21 cellular contexts compared by ENCODE assay signal in the genomic region with DNA sequence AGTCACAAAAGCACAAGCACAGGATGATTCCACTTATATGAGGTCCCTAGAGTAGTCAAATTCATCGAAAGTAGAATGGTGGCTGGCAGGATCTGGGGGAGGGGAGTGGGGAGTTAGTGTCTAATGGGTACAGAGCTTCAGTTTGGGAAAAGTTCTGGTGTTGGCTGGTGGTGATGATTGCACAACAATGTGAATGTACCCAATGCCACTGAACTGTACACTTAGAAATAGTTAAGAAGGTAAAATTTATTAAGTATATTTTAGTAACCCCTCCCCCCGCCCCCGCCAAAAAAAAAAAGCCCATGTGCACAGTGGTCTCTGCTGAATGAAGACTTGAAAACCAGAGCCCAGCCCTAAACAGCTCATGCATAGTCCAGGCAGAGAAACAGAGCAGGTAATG. TPM values are rescaled to one million over a fixed set of nuclear protein-coding genes. Genes with fewer than 3 reads are reported as not detected.
DNase-seq lines count a peak whose midpoint lies in the region; ATAC-seq, FAIRE-seq and TF ChIP-seq lines count a peak whose summit lies in the region.
"Had no signal": no experiment of that assay in that cellular context is flagged by ENCODE, and none has a peak within 500 bp of the region (broad histone marks: within the 10 kb centered on the region; RNA-seq: fewer than 3 reads in every experiment).

No MANE protein-coding gene starts in this region.

- H3K9ac ChIP-seq in HepG2 (ENCODE audit: insufficient read depth, low read depth, low read length) (no peak overlapping the region), Loucy (ENCODE audit: low read depth, low read length, poor library complexity, severe bottlenecking) (peak overlapping the region; percentile 92), mesenchymal stem cell (ENCODE audit: low read length) (no peak overlapping the region)

- no peak overlapping the region for H3K23ac ChIP-seq in mesenchymal stem cell (ENCODE audit: low read length in 2 of 2)

- H3K27me3 ChIP-seq in HepG2 (ENCODE audit: control insufficient read depth in 1 of 2, insufficient read depth in 2 of 2, low read length in 2 of 2) (peaks cover 8 to 33% of the 10 kb centered on the region in 2 experiments; a peak in 4 of 5 replicates), right lobe of liver (no peaks in the 10 kb centered on the region), Loucy (ENCODE audit: insufficient read depth, low read length, poor library complexity, severe bottlenecking) (no peaks in the 10 kb centered on the region), mesenchymal stem cell (ENCODE audit: control insufficient read depth in 1 of 2, insufficient read depth in 1 of 2, low read length in 2 of 2) (peaks cover 48 to 67% of the 10 kb centered on the region in 2 experiments)

- intact Hi-C loops in HepG2 (cut with micrococcal nuclease; ENCODE audit: unreplicated experiment) = no loop called here
- intact Hi-C loops in right lobe of liver (cut with DNase I) = no loop called here

- no peak overlapping the region for H2BK12ac ChIP-seq in mesenchymal stem cell (ENCODE audit: low read length in 2 of 2)

- no peaks in the 10 kb centered on the region; the same call in 1 of the 2 replicates for H3K4me1 ChIP-seq in HepG2 (ENCODE audit: insufficient read depth, low read length)
- H3K4me1 ChIP-seq in right lobe of liver = no peaks in the 10 kb centered on the region
- H3K4me1 ChIP-seq in Loucy (ENCODE audit: insufficient read depth, low read length, poor library complexity, severe bottlenecking) = peaks cover 55% of the 10 kb centered on the region
- peaks cover 10% of the 10 kb centered on the region for H3K4me1 ChIP-seq in mesenchymal stem cell (ENCODE audit: control insufficient read depth, insufficient read depth, low read depth, low read length)

- 5% methylated on average over 3 of the region's 3 CpGs for WGBS in HepG2 (ENCODE audit: low lambda C conversion rate)
- WGBS in right lobe of liver (ENCODE audit: insufficient coverage, low coverage, low lambda C conversion rate, missing lambda C conversion rate) = 30% methylated on average over 3 of the region's 3 CpGs
- WGBS in mesenchymal stem cell = 95% methylated on average over 3 of the region's 3 CpGs

- TF ChIP-seq RAD21 in HepG2 (CRISPR knock-in tag; IDR thresholded peaks at IDR 0.05) = no peak

- H3K4me2 ChIP-seq in HepG2 (ENCODE audit: low read depth, low read length) (no peak overlapping the region), Loucy (ENCODE audit: low read depth, low read length, poor library complexity, severe bottlenecking) (peak overlapping the region; percentile 79), mesenchymal stem cell (ENCODE audit: low read length, poor library complexity, severe bottlenecking) (no peak overlapping the region)
- H3K4me2 ChIP-seq: GM23338 had no signal

- TF ChIP-seq EP300 in HepG2 (IDR thresholded peaks at IDR 0.05; ENCODE audit: low read depth in 2 of 2, low read length in 2 of 2) = no peak
- TF ChIP-seq EP300 in HepG2 (CRISPR knock-in tag; IDR thresholded peaks at IDR 0.05; ENCODE audit: borderline replicate concordance) = no peak

- H3K4me3 Mint-ChIP-seq in chondrocyte (ENCODE audit: unreplicated experiment) = no peak overlapping the region
- H3K4me3 Mint-ChIP-seq: B cell; CD4-positive, alpha-beta memory T cell; GM23338; H9 had no signal

- H4K20me1 ChIP-seq in HepG2 (ENCODE audit: insufficient read depth, low read length) (no peaks in the 10 kb centered on the region), Loucy (ENCODE audit: insufficient read depth, low read length, poor library complexity, severe bottlenecking) (no peaks in the 10 kb centered on the region)

- H3K4me3 ChIP-seq in HepG2 (replicated peaks in 1 of 3; ENCODE audit: insufficient read depth in 1 of 3, low read depth in 2 of 3, low read length in 3 of 3) (no peak overlapping the region), right lobe of liver (no peak overlapping the region), Loucy (ENCODE audit: low read length, poor library complexity, severe bottlenecking) (no peak overlapping the region), mesenchymal stem cell (ENCODE audit: insufficient read depth in 1 of 2, low read depth in 1 of 2, low read length in 2 of 2) (no peak overlapping the region)
- H3K4me3 ChIP-seq: GM23338 had no signal

- ATAC-seq in HepG2 = no peak
- ATAC-seq in right lobe of liver = no peak
- ATAC-seq: GM23338, HCT116 had no signal

- CTCF ChIA-PET in HepG2 (lab: Yijun Ruan, JAX; ENCODE audit: low intra/inter-chr PET ratio, low total read pairs) = no interaction called here

- H3F3A ChIP-seq in Loucy (ENCODE audit: low read depth) = peaks cover 32% of the 10 kb centered on the region

- H3K27ac ChIP-seq in HepG2 (ENCODE audit: extremely low read length, insufficient read depth, low read length) (no peak overlapping the region), right lobe of liver (no peak overlapping the region), mesenchymal stem cell (ENCODE audit: low read length, poor library complexity, severe bottlenecking) (no peak overlapping the region)
- H3K27ac ChIP-seq: 22Rv1 had no signal

- no peak overlapping the region for H2AK5ac ChIP-seq in mesenchymal stem cell (ENCODE audit: low read length, severe bottlenecking)

- H2BK120ac ChIP-seq in mesenchymal stem cell (ENCODE audit: low read depth, low read length) = no peak overlapping the region

- H3K36me3 ChIP-seq in HepG2 (replicated peaks in 1 of 2; ENCODE audit: control insufficient read depth in 1 of 2, insufficient read depth in 2 of 2, low read length in 2 of 2) (no peaks in the 10 kb centered on the region), right lobe of liver (no peaks in the 10 kb centered on the region), Loucy (ENCODE audit: insufficient read depth, low read length) (no peaks in the 10 kb centered on the region), mesenchymal stem cell (ENCODE audit: control insufficient read depth in 1 of 2, insufficient read depth in 2 of 2, low read depth in 1 of 2, low read length in 2 of 2) (no peaks in the 10 kb centered on the region)

- H3K4ac ChIP-seq in mesenchymal stem cell (ENCODE audit: low read depth in 1 of 2, low read length in 2 of 2) = no peak overlapping the region

- no peaks in the 10 kb centered on the region for H3K36me3 Mint-ChIP-seq in chondrocyte (ENCODE audit: low read depth)
- H3K36me3 Mint-ChIP-seq: CD4-positive, alpha-beta memory T cell had no signal

- H3K14ac ChIP-seq in mesenchymal stem cell (ENCODE audit: low read length in 2 of 2) = no peak overlapping the region

- DNase-seq in HepG2 (ENCODE audit: low spot score) (no peak), right lobe of liver (no peak), mesenchymal stem cell (no peak), chondrocyte (ENCODE audit: low spot score) (no peak), GM12892 (ENCODE audit: insufficient read length) (no peak), NCI-H2029 treated with DMSO at 0.1 percent for 48 hours (lab: John Stamatoyannopoulos, UW) (no peak), glomerular visceral epithelial cell (ENCODE audit: extremely low spot score) (no peak)
- DNase-seq: C1 segment of cervical spinal cord; Calu3; CD4-positive, alpha-beta memory T cell; COR-L47; DND-41; H9 had no signal

- H2BK15ac ChIP-seq in mesenchymal stem cell (ENCODE audit: low read depth, poor library complexity, severe bottlenecking) = peak overlapping the region; percentile 2

- in situ Hi-C loops in HepG2 (cut with HindIII; ENCODE audit: extremely low pct_ligation_motif_present, low pct_unique_long_range_greater_than_20kb) = no loop called here

- no peaks in the 10 kb centered on the region for H3K9me3 ChIP-seq in HepG2 (ENCODE audit: low read length)
- H3K9me3 ChIP-seq in right lobe of liver = no peaks in the 10 kb centered on the region
- H3K9me3 ChIP-seq in Loucy (ENCODE audit: insufficient read depth, low read depth, low read length) = no peaks in the 10 kb centered on the region
- peaks cover 3% of the 10 kb centered on the region for H3K9me3 ChIP-seq in mesenchymal stem cell (ENCODE audit: control insufficient read depth, low read length)

- H2AFZ ChIP-seq in HepG2 (ENCODE audit: low read length) (no peak overlapping the region), Loucy (ENCODE audit: low read length) (no peak overlapping the region), mesenchymal stem cell (ENCODE audit: low read depth, low read length) (no peak overlapping the region)
- H2AFZ ChIP-seq: GM23338 had no signal

- H3K4me1 Mint-ChIP-seq in chondrocyte (ENCODE audit: low read depth) = no peaks in the 10 kb centered on the region
- H3K4me1 Mint-ChIP-seq: B cell; CD4-positive, alpha-beta memory T cell had no signal

- peaks cover 31% of the 10 kb centered on the region for H3K27me3 Mint-ChIP-seq in chondrocyte (ENCODE audit: low read depth)

- no peak for FAIRE-seq in HepG2 (lab: Jason Lieb, UNC)
- FAIRE-seq in GM12892 (lab: Jason Lieb, UNC) = no peak
- FAIRE-seq: A204.1, G401.6, GM19239 had no signal

- no peak overlapping the region for H3K27ac Mint-ChIP-seq in chondrocyte (ENCODE audit: unreplicated experiment)
- H3K27ac Mint-ChIP-seq: B cell; CD4-positive, alpha-beta memory T cell; GM23338; H9 had no signal

- H3K79me1 ChIP-seq in mesenchymal stem cell (replicated peaks; ENCODE audit: low read length, poor library complexity, severe bottlenecking) = no peaks in the 10 kb centered on the region

- H2BK5ac ChIP-seq in mesenchymal stem cell (ENCODE audit: low read depth, low read length, poor library complexity, severe bottlenecking) = no peak overlapping the region

- H3K18ac ChIP-seq in mesenchymal stem cell (ENCODE audit: low read depth in 1 of 2, low read length in 2 of 2) = no peak overlapping the region

- H4K91ac ChIP-seq in mesenchymal stem cell (ENCODE audit: low read length) = no peak overlapping the region

- POLR2A ChIA-PET in HepG2 (lab: Yijun Ruan, JAX) = no interaction called here

- H4K8ac ChIP-seq in mesenchymal stem cell (ENCODE audit: low read length) = no peak overlapping the region

- no TSS peak for BruUV-seq in HepG2 (replicated peaks; lab: Mats Ljungman, UMichigan)

- TF ChIP-seq CTCF in HepG2 (CRISPR knock-in tag; IDR thresholded peaks at IDR 0.05) = no peak
- no peak for TF ChIP-seq CTCF in right lobe of liver (IDR thresholded peaks at IDR 0.05)
- no peak for TF ChIP-seq CTCF in Loucy (conservative IDR thresholded peaks at IDR 0.05; ENCODE audit: low read length)
- no peak for TF ChIP-seq CTCF in chondrocyte (IDR thresholded peaks at IDR 0.05)

- TF ChIP-seq POLR2A in HepG2 (IDR thresholded peaks at IDR 0.05; ENCODE audit: insufficient read depth in 1 of 2, low read depth in 2 of 2, low read length in 2 of 2) (no peak), right lobe of liver (IDR thresholded peaks at IDR 0.05) (no peak), GM12892 (IDR thresholded peaks at IDR 0.05; ENCODE audit: low read depth, low read length) (no peak)

- H3K9me2 ChIP-seq in Loucy (replicated peaks; ENCODE audit: low read depth, low read length) = no peaks in the 10 kb centered on the region

- H3K79me2 ChIP-seq in HepG2 (ENCODE audit: insufficient read depth, low read length) = no peaks in the 10 kb centered on the region
- no peaks in the 10 kb centered on the region for H3K79me2 ChIP-seq in Loucy (ENCODE audit: insufficient read depth, low read length)

- H3K9me3 Mint-ChIP-seq in chondrocyte (ENCODE audit: low read depth) = peaks cover 9% of the 10 kb centered on the region
- H3K9me3 Mint-ChIP-seq: GM23338 had no signal

RNA-seq across cellular contexts. Expression of a gene that starts 24.8 kb away (rescaled TPM):
- total RNA-seq in HepG2 (2016; rRNA removed; fragmentation: Illumina TruSeq; extraction: Trizol) (43.4 and 66.9 TPM in 2 replicates), right lobe of liver (10 to 100 TPM; 18.4 to 30.5 (median 19.8) TPM), chondrocyte (36.5 to 46.3 TPM (median 38.5 TPM) in 3 replicates)
- 11.7 and 12.3 TPM in 2 replicates for total RNA-seq in HepG2 (2016; cell fraction: cytosol; rRNA removed; fragmentation: Illumina TruSeq; extraction: Trizol; ENCODE audit: low read depth)
- 37.9 and 65.5 TPM in 2 replicates for total RNA-seq in HepG2 (2016; cell fraction: insoluble cytoplasmic fraction; rRNA removed; fragmentation: Illumina TruSeq; extraction: Trizol)
- 20.2 and 20.6 TPM in 2 replicates for total RNA-seq in HepG2 (2016; cell fraction: membrane; rRNA removed; fragmentation: Illumina TruSeq; extraction: Trizol)
- total RNA-seq in HepG2 (2016; cell fraction: nucleus; rRNA removed; fragmentation: Illumina TruSeq; extraction: Trizol) = 76.0 and 76.7 TPM in 2 replicates
- polyA plus RNA-seq in HepG2 (2011; rRNA removed) = 92.6 and 110 TPM in 2 replicates
- 46.1 and 57.8 TPM in 2 replicates for polyA plus RNA-seq in HepG2 (2011; cell fraction: cytosol; rRNA removed)
- 477 and 487 TPM in 2 replicates for polyA plus RNA-seq in HepG2 (2011; cell fraction: nucleus; rRNA removed)
- polyA plus RNA-seq in HepG2 (2012) = 45.0 and 56.0 TPM in 2 replicates
- polyA plus RNA-seq in HepG2 (2016; cell fraction: cytosol; fragmentation: Illumina TruSeq; extraction: Trizol; ENCODE audit: low read depth) = 5.5 and 5.8 TPM in 2 replicates
- polyA plus RNA-seq in HepG2 (2016; cell fraction: insoluble cytoplasmic fraction; fragmentation: Illumina TruSeq; extraction: Trizol; ENCODE audit: low read depth) = 45.6 and 51.5 TPM in 2 replicates
- 13.2 and 13.8 TPM in 2 replicates for polyA plus RNA-seq in HepG2 (2016; cell fraction: membrane; fragmentation: Illumina TruSeq; extraction: Trizol; ENCODE audit: low read depth)
- polyA plus RNA-seq in HepG2 (2016; cell fraction: nucleus; fragmentation: Illumina TruSeq; extraction: Trizol; ENCODE audit: insufficient read depth, low read depth) = 196 and 212 TPM in 2 replicates
- 27.9 and 79.3 TPM in 2 replicates for polyA minus RNA-seq in HepG2 (2011; rRNA and poly(A)+ RNA removed; ENCODE audit: low replicate concordance)
- 24.3 and 26.7 TPM in 2 replicates for polyA minus RNA-seq in HepG2 (2011; cell fraction: cytosol; rRNA and poly(A)+ RNA removed)
- 98.5 and 99.1 TPM in 2 replicates for polyA minus RNA-seq in HepG2 (2011; cell fraction: nucleus; rRNA and poly(A)+ RNA removed)
- polyA plus RNA-seq in mesenchymal stem cell (2013, experiment 1 of 2) = 31.5 TPM
- polyA plus RNA-seq in mesenchymal stem cell (2013, experiment 2 of 2) = 30.0 TPM
- 35.9 TPM for polyA plus RNA-seq in GM12892 (2012; ENCODE audit: missing spikeins)

RNA-seq across cellular contexts. Expression of a gene that starts 27.5 kb away (rescaled TPM):
- 0.51 TPM in 1 of 2 replicates, not detected in the other for total RNA-seq in HepG2 (2016; rRNA removed; fragmentation: Illumina TruSeq; extraction: Trizol)
- total RNA-seq in HepG2 (2016; cell fraction: cytosol; rRNA removed; fragmentation: Illumina TruSeq; extraction: Trizol; ENCODE audit: low read depth) = not detected in 2 replicates
- total RNA-seq in HepG2 (2016; cell fraction: insoluble cytoplasmic fraction; rRNA removed; fragmentation: Illumina TruSeq; extraction: Trizol) = 0.24 and 0.56 TPM in 2 replicates
- total RNA-seq in HepG2 (2016; cell fraction: membrane; rRNA removed; fragmentation: Illumina TruSeq; extraction: Trizol) = 0.15 and 0.52 TPM in 2 replicates
- 0.28 TPM in 1 of 2 replicates, not detected in the other for total RNA-seq in HepG2 (2016; cell fraction: nucleus; rRNA removed; fragmentation: Illumina TruSeq; extraction: Trizol)
- polyA plus RNA-seq in HepG2 (2011; rRNA removed) = 0.15 and 0.26 TPM in 2 replicates
- polyA plus RNA-seq in HepG2 (2011; cell fraction: cytosol; rRNA removed) = 0.15 and 0.18 TPM in 2 replicates
- polyA plus RNA-seq in HepG2 (2011; cell fraction: nucleus; rRNA removed) = 0.19 and 0.26 TPM in 2 replicates
- 0.19 and 0.80 TPM in 2 replicates for polyA plus RNA-seq in HepG2 (2012)
- polyA plus RNA-seq in HepG2 (2016; cell fraction: cytosol; fragmentation: Illumina TruSeq; extraction: Trizol; ENCODE audit: low read depth) = 0.09 and 0.19 TPM in 2 replicates
- polyA plus RNA-seq in HepG2 (2016; cell fraction: insoluble cytoplasmic fraction; fragmentation: Illumina TruSeq; extraction: Trizol; ENCODE audit: low read depth) = 0.21 and 0.30 TPM in 2 replicates
- polyA plus RNA-seq in HepG2 (2016; cell fraction: membrane; fragmentation: Illumina TruSeq; extraction: Trizol; ENCODE audit: low read depth) = 0.19 and 0.32 TPM in 2 replicates
- 0.49 TPM in 1 of 2 replicates, not detected in the other for polyA plus RNA-seq in HepG2 (2016; cell fraction: nucleus; fragmentation: Illumina TruSeq; extraction: Trizol; ENCODE audit: insufficient read depth, low read depth)
- polyA minus RNA-seq in HepG2 (2011; rRNA and poly(A)+ RNA removed; ENCODE audit: low replicate concordance) = 0.35 and 0.42 TPM in 2 replicates
- not detected in 2 replicates for polyA minus RNA-seq in HepG2 (2011; cell fraction: cytosol; rRNA and poly(A)+ RNA removed)
- 0.13 TPM in 1 of 2 replicates, not detected in the other for polyA minus RNA-seq in HepG2 (2011; cell fraction: nucleus; rRNA and poly(A)+ RNA removed)
- under 1 TPM in 3 of 6 experiments, not detected in 3; 0.24 to 0.64 (median 0.39) TPM for total RNA-seq in right lobe of liver
- not detected for polyA plus RNA-seq in mesenchymal stem cell (2013, experiment 1 of 2)
- polyA plus RNA-seq in mesenchymal stem cell (2013, experiment 2 of 2) = 0.10 TPM
- total RNA-seq in chondrocyte = not detected in 3 replicates
- 0.21 TPM for polyA plus RNA-seq in GM12892 (2012; ENCODE audit: missing spikeins)
- total RNA-seq: B cell; Calu3; CD4-positive, alpha-beta memory T cell; H9 had no signal
- polyA plus RNA-seq: CD4-positive, alpha-beta memory T cell; GM23338 had no signal

RNA-seq across cellular contexts. Expression of a gene that starts 55.8 kb away (rescaled TPM):
- total RNA-seq in HepG2 (2016; rRNA removed; fragmentation: Illumina TruSeq; extraction: Trizol) (0.62 and 1.5 TPM in 2 replicates), right lobe of liver (under 1 TPM in 4 of 6 experiments, not detected in 2; 0.19 to 0.35 (median 0.26) TPM), chondrocyte (0.87 to 1.5 TPM (median 1.1 TPM) in 3 replicates)
- total RNA-seq in HepG2 (2016; cell fraction: cytosol; rRNA removed; fragmentation: Illumina TruSeq; extraction: Trizol; ENCODE audit: low read depth) = 0.35 and 0.40 TPM in 2 replicates
- 0.55 and 1.2 TPM in 2 replicates for total RNA-seq in HepG2 (2016; cell fraction: insoluble cytoplasmic fraction; rRNA removed; fragmentation: Illumina TruSeq; extraction: Trizol)
- total RNA-seq in HepG2 (2016; cell fraction: membrane; rRNA removed; fragmentation: Illumina TruSeq; extraction: Trizol) = 0.83 and 1.2 TPM in 2 replicates
- total RNA-seq in HepG2 (2016; cell fraction: nucleus; rRNA removed; fragmentation: Illumina TruSeq; extraction: Trizol) = 1.6 and 1.7 TPM in 2 replicates
- polyA plus RNA-seq in HepG2 (2011; rRNA removed) = 0.63 and 0.81 TPM in 2 replicates
- 0.19 and 0.34 TPM in 2 replicates for polyA plus RNA-seq in HepG2 (2011; cell fraction: cytosol; rRNA removed)
- polyA plus RNA-seq in HepG2 (2011; cell fraction: nucleus; rRNA removed) = 5.0 and 7.7 TPM in 2 replicates
- 1.2 and 1.6 TPM in 2 replicates for polyA plus RNA-seq in HepG2 (2012)
- polyA plus RNA-seq in HepG2 (2016; cell fraction: cytosol; fragmentation: Illumina TruSeq; extraction: Trizol; ENCODE audit: low read depth) = 1.0 and 1.1 TPM in 2 replicates
- 1.5 and 2.0 TPM in 2 replicates for polyA plus RNA-seq in HepG2 (2016; cell fraction: insoluble cytoplasmic fraction; fragmentation: Illumina TruSeq; extraction: Trizol; ENCODE audit: low read depth)
- 1.9 TPM in 2 replicates for polyA plus RNA-seq in HepG2 (2016; cell fraction: membrane; fragmentation: Illumina TruSeq; extraction: Trizol; ENCODE audit: low read depth)
- 7.7 and 8.2 TPM in 2 replicates for polyA plus RNA-seq in HepG2 (2016; cell fraction: nucleus; fragmentation: Illumina TruSeq; extraction: Trizol; ENCODE audit: insufficient read depth, low read depth)
- polyA minus RNA-seq in HepG2 (2011; rRNA and poly(A)+ RNA removed; ENCODE audit: low replicate concordance) = 0.70 TPM in 1 of 2 replicates, not detected in the other
- not detected in 2 replicates for polyA minus RNA-seq in HepG2 (2011; cell fraction: cytosol; rRNA and poly(A)+ RNA removed)
- 0.50 and 1.2 TPM in 2 replicates for polyA minus RNA-seq in HepG2 (2011; cell fraction: nucleus; rRNA and poly(A)+ RNA removed)
- 0.57 TPM for polyA plus RNA-seq in mesenchymal stem cell (2013, experiment 1 of 2)
- 0.55 TPM for polyA plus RNA-seq in mesenchymal stem cell (2013, experiment 2 of 2)
- 0.17 TPM for polyA plus RNA-seq in GM12892 (2012; ENCODE audit: missing spikeins)
